In genomic region chr10:103396067-103396788, GRCh38 we compare ENCODE assay signal across 8 cellular contexts. TPM values are rescaled to one million over a fixed set of nuclear protein-coding genes. Genes with fewer than 3 reads are reported as not detected.
DNase-seq lines count a peak whose midpoint lies in the region; ATAC-seq and TF ChIP-seq lines count a peak whose summit lies in the region.

Gene ATP5MK (minus strand): TSS chr10:103396475. CDS start chr10:103392457, 4,018 bp downstream.
A gene with protein sequence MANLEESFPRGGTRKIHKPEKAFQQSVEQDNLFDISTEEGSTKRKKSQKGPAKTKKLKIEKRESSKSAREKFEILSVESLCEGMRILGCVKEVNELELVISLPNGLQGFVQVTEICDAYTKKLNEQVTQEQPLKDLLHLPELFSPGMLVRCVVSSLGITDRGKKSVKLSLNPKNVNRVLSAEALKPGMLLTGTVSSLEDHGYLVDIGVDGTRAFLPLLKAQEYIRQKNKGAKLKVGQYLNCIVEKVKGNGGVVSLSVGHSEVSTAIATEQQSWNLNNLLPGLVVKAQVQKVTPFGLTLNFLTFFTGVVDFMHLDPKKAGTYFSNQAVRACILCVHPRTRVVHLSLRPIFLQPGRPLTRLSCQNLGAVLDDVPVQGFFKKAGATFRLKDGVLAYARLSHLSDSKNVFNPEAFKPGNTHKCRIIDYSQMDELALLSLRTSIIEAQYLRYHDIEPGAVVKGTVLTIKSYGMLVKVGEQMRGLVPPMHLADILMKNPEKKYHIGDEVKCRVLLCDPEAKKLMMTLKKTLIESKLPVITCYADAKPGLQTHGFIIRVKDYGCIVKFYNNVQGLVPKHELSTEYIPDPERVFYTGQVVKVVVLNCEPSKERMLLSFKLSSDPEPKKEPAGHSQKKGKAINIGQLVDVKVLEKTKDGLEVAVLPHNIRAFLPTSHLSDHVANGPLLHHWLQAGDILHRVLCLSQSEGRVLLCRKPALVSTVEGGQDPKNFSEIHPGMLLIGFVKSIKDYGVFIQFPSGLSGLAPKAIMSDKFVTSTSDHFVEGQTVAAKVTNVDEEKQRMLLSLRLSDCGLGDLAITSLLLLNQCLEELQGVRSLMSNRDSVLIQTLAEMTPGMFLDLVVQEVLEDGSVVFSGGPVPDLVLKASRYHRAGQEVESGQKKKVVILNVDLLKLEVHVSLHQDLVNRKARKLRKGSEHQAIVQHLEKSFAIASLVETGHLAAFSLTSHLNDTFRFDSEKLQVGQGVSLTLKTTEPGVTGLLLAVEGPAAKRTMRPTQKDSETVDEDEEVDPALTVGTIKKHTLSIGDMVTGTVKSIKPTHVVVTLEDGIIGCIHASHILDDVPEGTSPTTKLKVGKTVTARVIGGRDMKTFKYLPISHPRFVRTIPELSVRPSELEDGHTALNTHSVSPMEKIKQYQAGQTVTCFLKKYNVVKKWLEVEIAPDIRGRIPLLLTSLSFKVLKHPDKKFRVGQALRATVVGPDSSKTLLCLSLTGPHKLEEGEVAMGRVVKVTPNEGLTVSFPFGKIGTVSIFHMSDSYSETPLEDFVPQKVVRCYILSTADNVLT (N-terminal part only) (plus strand): TSS chr10:103396626. CDS start chr10:103398427, 1,801 bp downstream.

- intact Hi-C loops in cardiac septum (cut with DNase I), result loop anchor here (2.0 kb wide), 1 partner anchor 27 kb away; no protein-coding TSS in a partner anchor

- H3K27ac ChIP-seq in adipose tissue (ENCODE audit: low read depth, low read length) (no peak within 1 kb of the TSS), upper lobe of left lung (peak within 1 kb of the TSS; percentile 77 to 91 (median 82))

- WGBS in adipose tissue, 3 donors, result 0% methylated on average over 56 of the region's 56 CpGs
- 1% methylated on average over 35 to 56 of the region's 56 CpGs for WGBS in upper lobe of left lung, 2 donors

- H3K36me3 ChIP-seq in upper lobe of left lung, result peaks cover 6 to 48% (median 20%) of the 10 kb centered on the region in 4 donors

- peak; percentile 42 for TF ChIP-seq CTCF in GM12873 (IDR thresholded peaks at IDR 0.05; ENCODE audit: insufficient read depth, low read depth, low read length, missing control alignments)
- peak in 3 of 6 experiments; percentile 18 to 25 (median 20) for TF ChIP-seq CTCF in upper lobe of left lung (IDR thresholded peaks at IDR 0.05)

- H3K9me3 ChIP-seq in upper lobe of left lung, result no peaks in the 10 kb centered on the region

- ATAC-seq in HG02763 (IDR thresholded peaks at IDR 0.05; ENCODE audit: unreplicated experiment) (peak; percentile 97), upper lobe of left lung (ENCODE audit: low FRiP score in 2 of 2) (peak; percentile 100)

- no peak for TF ChIP-seq EP300 in upper lobe of left lung (IDR thresholded peaks at IDR 0.05)

- peaks cover 18 to 41% (median 28%) of the 10 kb centered on the region in 4 donors for H3K4me1 ChIP-seq in upper lobe of left lung

- DNase-seq in NCI-H1417 treated with DMSO at 0.1 percent for 48 hours (lab: John Stamatoyannopoulos, UW) (peak; percentile 67), T follicular helper cell (ENCODE audit: low read depth) (peak; percentile 89), cardiac septum (ENCODE audit: low spot score) (peak; percentile 99), pons (ENCODE audit: low spot score) (peak; percentile 98), upper lobe of left lung (peak; percentile 95 to 99)

- peak within 1 kb of the TSS; percentile 70 to 96 (median 92) for H3K4me3 ChIP-seq in upper lobe of left lung

- TF ChIP-seq POLR2A in upper lobe of left lung (IDR thresholded peaks at IDR 0.05), result peak in 3 of 4 donors; percentile 33 to 73 (median 62)

- H3K27me3 ChIP-seq in upper lobe of left lung, result no peaks in the 10 kb centered on the region

RNA-seq across cellular contexts. Expression of gene ATP5MK, which starts in this region (rescaled TPM):
- 1,000 to 10,000 TPM in 1 of 3 donors, 100 to 1,000 TPM in 2; 371 to 1,038 (median 801) TPM for polyA plus RNA-seq in adipose tissue
- total RNA-seq in cardiac septum (958 TPM), upper lobe of left lung (100 to 1,000 TPM in 4 of 6 donors, 1 to 10 TPM in 2; 5.1 to 218 (median 164) TPM)

RNA-seq across cellular contexts. Expression of the second gene that starts in this region (rescaled TPM):
- polyA plus RNA-seq in adipose tissue, result 10 to 100 TPM in 2 of 3 donors, 1 to 10 TPM in 1; 8.6 to 15.6 (median 14.8) TPM
- total RNA-seq in cardiac septum (15.5 TPM), upper lobe of left lung (10 to 100 TPM; 14.8 to 25.1 (median 20.8) TPM)
